Comparison of ENCODE assay signal across 1 cellular context in the genomic region with DNA sequence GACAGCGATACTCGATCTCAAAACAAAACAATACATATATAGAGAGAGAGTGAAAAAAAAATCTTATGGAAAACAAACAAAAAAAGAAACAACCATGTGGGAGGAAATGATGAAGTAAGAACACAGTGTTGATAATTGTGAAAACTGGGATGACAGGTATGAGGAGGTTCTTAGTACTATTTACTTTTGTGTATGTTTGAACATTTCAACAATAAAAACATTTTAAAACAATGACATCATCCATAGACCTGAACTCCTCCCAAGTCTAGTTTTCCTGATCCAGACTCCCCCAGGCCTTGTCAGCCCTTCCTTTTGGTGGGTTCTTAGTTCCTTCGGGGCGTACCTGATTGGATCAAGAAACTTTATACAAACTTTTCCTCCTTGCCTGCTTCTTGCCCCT.
TF ChIP-seq lines count a peak whose summit lies in the region.

No MANE protein-coding gene starts in this region.

TF ChIP-seq in GM23338, 12 proteins besides CTCF, POLR2A, EP300 and RAD21 (continued from another document):
- TF ChIP-seq, protein P1, sequence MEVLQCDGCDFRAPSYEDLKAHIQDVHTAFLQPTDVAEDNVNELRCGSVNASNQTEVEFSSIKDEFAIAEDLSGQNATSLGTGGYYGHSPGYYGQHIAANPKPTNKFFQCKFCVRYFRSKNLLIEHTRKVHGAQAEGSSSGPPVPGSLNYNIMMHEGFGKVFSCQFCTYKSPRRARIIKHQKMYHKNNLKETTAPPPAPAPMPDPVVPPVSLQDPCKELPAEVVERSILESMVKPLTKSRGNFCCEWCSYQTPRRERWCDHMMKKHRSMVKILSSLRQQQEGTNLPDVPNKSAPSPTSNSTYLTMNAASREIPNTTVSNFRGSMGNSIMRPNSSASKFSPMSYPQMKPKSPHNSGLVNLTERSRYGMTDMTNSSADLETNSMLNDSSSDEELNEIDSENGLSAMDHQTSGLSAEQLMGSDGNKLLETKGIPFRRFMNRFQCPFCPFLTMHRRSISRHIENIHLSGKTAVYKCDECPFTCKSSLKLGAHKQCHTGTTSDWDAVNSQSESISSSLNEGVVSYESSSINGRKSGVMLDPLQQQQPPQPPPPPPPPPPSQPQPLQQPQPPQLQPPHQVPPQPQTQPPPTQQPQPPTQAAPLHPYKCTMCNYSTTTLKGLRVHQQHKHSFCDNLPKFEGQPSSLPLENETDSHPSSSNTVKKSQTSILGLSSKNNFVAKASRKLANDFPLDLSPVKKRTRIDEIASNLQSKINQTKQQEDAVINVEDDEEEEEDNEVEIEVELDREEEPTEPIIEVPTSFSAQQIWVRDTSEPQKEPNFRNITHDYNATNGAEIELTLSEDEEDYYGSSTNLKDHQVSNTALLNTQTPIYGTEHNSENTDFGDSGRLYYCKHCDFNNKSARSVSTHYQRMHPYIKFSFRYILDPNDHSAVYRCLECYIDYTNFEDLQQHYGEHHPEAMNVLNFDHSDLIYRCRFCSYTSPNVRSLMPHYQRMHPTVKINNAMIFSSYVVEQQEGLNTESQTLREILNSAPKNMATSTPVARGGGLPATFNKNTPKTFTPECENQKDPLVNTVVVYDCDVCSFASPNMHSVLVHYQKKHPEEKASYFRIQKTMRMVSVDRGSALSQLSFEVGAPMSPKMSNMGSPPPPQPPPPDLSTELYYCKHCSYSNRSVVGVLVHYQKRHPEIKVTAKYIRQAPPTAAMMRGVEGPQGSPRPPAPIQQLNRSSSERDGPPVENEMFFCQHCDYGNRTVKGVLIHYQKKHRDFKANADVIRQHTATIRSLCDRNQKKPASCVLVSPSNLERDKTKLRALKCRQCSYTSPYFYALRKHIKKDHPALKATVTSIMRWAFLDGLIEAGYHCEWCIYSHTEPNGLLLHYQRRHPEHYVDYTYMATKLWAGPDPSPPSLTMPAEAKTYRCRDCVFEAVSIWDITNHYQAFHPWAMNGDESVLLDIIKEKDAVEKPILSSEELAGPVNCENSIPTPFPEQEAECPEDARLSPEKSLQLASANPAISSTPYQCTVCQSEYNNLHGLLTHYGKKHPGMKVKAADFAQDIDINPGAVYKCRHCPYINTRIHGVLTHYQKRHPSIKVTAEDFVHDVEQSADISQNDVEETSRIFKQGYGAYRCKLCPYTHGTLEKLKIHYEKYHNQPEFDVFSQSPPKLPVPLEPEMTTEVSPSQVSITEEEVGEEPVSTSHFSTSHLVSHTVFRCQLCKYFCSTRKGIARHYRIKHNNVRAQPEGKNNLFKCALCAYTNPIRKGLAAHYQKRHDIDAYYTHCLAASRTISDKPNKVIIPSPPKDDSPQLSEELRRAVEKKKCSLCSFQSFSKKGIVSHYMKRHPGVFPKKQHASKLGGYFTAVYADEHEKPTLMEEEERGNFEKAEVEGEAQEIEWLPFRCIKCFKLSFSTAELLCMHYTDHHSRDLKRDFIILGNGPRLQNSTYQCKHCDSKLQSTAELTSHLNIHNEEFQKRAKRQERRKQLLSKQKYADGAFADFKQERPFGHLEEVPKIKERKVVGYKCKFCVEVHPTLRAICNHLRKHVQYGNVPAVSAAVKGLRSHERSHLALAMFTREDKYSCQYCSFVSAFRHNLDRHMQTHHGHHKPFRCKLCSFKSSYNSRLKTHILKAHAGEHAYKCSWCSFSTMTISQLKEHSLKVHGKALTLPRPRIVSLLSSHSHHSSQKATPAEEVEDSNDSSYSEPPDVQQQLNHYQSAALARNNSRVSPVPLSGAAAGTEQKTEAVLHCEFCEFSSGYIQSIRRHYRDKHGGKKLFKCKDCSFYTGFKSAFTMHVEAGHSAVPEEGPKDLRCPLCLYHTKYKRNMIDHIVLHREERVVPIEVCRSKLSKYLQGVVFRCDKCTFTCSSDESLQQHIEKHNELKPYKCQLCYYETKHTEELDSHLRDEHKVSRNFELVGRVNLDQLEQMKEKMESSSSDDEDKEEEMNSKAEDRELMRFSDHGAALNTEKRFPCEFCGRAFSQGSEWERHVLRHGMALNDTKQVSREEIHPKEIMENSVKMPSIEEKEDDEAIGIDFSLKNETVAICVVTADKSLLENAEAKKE (CRISPR knock-in tag; IDR thresholded peaks at IDR 0.05) = no peak
- TF ChIP-seq, protein P2, sequence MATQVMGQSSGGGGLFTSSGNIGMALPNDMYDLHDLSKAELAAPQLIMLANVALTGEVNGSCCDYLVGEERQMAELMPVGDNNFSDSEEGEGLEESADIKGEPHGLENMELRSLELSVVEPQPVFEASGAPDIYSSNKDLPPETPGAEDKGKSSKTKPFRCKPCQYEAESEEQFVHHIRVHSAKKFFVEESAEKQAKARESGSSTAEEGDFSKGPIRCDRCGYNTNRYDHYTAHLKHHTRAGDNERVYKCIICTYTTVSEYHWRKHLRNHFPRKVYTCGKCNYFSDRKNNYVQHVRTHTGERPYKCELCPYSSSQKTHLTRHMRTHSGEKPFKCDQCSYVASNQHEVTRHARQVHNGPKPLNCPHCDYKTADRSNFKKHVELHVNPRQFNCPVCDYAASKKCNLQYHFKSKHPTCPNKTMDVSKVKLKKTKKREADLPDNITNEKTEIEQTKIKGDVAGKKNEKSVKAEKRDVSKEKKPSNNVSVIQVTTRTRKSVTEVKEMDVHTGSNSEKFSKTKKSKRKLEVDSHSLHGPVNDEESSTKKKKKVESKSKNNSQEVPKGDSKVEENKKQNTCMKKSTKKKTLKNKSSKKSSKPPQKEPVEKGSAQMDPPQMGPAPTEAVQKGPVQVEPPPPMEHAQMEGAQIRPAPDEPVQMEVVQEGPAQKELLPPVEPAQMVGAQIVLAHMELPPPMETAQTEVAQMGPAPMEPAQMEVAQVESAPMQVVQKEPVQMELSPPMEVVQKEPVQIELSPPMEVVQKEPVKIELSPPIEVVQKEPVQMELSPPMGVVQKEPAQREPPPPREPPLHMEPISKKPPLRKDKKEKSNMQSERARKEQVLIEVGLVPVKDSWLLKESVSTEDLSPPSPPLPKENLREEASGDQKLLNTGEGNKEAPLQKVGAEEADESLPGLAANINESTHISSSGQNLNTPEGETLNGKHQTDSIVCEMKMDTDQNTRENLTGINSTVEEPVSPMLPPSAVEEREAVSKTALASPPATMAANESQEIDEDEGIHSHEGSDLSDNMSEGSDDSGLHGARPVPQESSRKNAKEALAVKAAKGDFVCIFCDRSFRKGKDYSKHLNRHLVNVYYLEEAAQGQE (IDR thresholded peaks at IDR 0.05; ENCODE audit: unreplicated experiment) = no peak
- TF ChIP-seq ZNF331 (CRISPR knock-in tag; IDR thresholded peaks at IDR 0.05; ENCODE audit: low read depth) = no peak
- TF ChIP-seq, protein P3, sequence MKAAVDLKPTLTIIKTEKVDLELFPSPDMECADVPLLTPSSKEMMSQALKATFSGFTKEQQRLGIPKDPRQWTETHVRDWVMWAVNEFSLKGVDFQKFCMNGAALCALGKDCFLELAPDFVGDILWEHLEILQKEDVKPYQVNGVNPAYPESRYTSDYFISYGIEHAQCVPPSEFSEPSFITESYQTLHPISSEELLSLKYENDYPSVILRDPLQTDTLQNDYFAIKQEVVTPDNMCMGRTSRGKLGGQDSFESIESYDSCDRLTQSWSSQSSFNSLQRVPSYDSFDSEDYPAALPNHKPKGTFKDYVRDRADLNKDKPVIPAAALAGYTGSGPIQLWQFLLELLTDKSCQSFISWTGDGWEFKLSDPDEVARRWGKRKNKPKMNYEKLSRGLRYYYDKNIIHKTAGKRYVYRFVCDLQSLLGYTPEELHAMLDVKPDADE (IDR thresholded peaks at IDR 0.05) = no peak
